In genomic region chr1:147539122-147539575, GRCh38 we compare ENCODE assay signal across 8 cellular contexts. TPM values are rescaled to one million over a fixed set of nuclear protein-coding genes. Genes with fewer than 3 reads are reported as not detected.
DNase-seq lines count a peak whose midpoint lies in the region; ATAC-seq and TF ChIP-seq lines count a peak whose summit lies in the region.

No MANE protein-coding gene starts in this region.

- no peak for ATAC-seq in HG03378 (IDR thresholded peaks at IDR 0.05; ENCODE audit: unreplicated experiment)
- no peak for ATAC-seq in GM21447 (IDR thresholded peaks at IDR 0.05; ENCODE audit: unreplicated experiment)

- DNase-seq in EL, result peak; percentile 90
- peak; percentile 51 for DNase-seq in OCI-M1 (lab: John Stamatoyannopoulos, UW)
- no peak for DNase-seq in esophagus squamous epithelium (lab: John Stamatoyannopoulos, UW)
- peak; percentile 92 for DNase-seq in retinal pigment epithelial cell (ENCODE audit: low read depth)
- DNase-seq in NCI-H1092 treated with DMSO at 0.1 percent for 48 hours (lab: John Stamatoyannopoulos, UW), result no peak
- DNase-seq in NCI-H128 (lab: John Stamatoyannopoulos, UW; ENCODE audit: unreplicated experiment), result no peak

- peak overlapping the region in 3 of 4 donors; percentile 57 to 94 (median 93) for H3K27ac ChIP-seq in esophagus squamous epithelium

- 56 to 60% methylated on average over 4 of the region's 4 CpGs for WGBS in esophagus squamous epithelium, 2 donors

- no peak for TF ChIP-seq POLR2A in esophagus squamous epithelium (IDR thresholded peaks at IDR 0.05)

- intact Hi-C loops in esophagus squamous epithelium (cut with DNase I), result no loop called here

- no peaks in the 10 kb centered on the region for H3K27me3 ChIP-seq in esophagus squamous epithelium

- peaks cover 9 to 59% (median 30%) of the 10 kb centered on the region in 3 donors for H3K4me1 ChIP-seq in esophagus squamous epithelium

- H3K4me3 ChIP-seq in esophagus squamous epithelium, result no peak overlapping the region
- no peak overlapping the region for H3K4me3 ChIP-seq in retinal pigment epithelial cell (ENCODE audit: low read length)

- H3K36me3 ChIP-seq in esophagus squamous epithelium, result no peaks in the 10 kb centered on the region

- TF ChIP-seq CTCF in esophagus squamous epithelium (IDR thresholded peaks at IDR 0.05), result no peak
- no peak for TF ChIP-seq CTCF in retinal pigment epithelial cell (conservative IDR thresholded peaks at IDR 0.05; ENCODE audit: low read depth, low read length)

- no peaks in the 10 kb centered on the region for H3K9me3 ChIP-seq in esophagus squamous epithelium

RNA-seq across cellular contexts. Expression of gene BCL9, which starts 2.2 kb away (rescaled TPM):
- total RNA-seq in esophagus squamous epithelium, result 10 to 100 TPM in 2 of 4 donors, 1 to 10 TPM in 2; 5.0 to 15.4 (median 8.9) TPM

Comparison
In these comparisons a context has a peak if more than half of its experiments do, and no peak if none do; other contexts are left out.
1. DNase-seq: peak in EL (single experiment), OCI-M1 (single experiment) and retinal pigment epithelial cell (single experiment); none in esophagus squamous epithelium (single experiment), NCI-H1092 treated with DMSO at 0.1 percent for 48 hours (single experiment) and NCI-H128 (single experiment).